29 cellular contexts compared by ENCODE assay signal in the genomic region with DNA sequence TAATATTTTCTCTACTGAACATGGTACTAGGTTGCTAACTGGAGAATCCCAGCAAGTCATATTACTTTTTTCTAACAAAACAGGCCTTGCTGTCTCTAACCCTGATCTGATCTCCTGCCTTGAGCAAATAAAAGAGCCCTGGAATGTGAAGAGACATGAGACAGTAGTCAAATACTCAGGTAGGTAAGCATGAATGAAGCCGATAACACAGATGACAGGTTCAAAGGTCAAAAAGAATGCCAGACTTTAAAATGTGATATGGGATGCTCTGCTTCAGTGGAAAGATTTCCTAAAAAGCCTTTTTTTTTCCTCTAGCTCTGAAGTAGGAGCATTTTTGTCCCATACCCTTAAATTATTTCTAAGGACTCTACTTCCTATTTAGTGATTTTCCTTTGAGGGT. TPM values are rescaled to one million over a fixed set of nuclear protein-coding genes. Genes with fewer than 3 reads are reported as not detected.
"Had no signal": no experiment of that assay in that cellular context is flagged by ENCODE, and none has a peak within 500 bp of the region (broad histone marks: within the 10 kb centered on the region; RNA-seq: fewer than 3 reads in every experiment).

No MANE protein-coding gene starts in this region.

- H3K27me3 ChIP-seq: ascending aorta, cardiac muscle cell had no signal

- H3K27ac ChIP-seq: ascending aorta, cardiac muscle cell, VCaP had no signal

- H3K4me1 ChIP-seq: ascending aorta had no signal

- DNase-seq: activated B cell treated with CpG ODN at 0.5 μM for 24 hours; activated CD4-positive, alpha-beta memory T cell treated with anti-CD3 and anti-CD28 coated beads for 36 hours; activated CD4-positive, alpha-beta T cell treated with anti-CD3 and anti-CD28 coated beads for 4 hours; activated CD4-positive, alpha-beta T cell treated with anti-CD3 and anti-CD28 coated beads, Interleukin-2, amount 10 ng/mL, durations not matched to agents 24 days and 14 days; activated CD4-positive, alpha-beta T cell treated with anti-CD3 and anti-CD28 coated beads, Interleukin-2, amount 50 U/mL, for 1 hour; activated CD4-positive, alpha-beta T cell treated with anti-CD3 and anti-CD28 coated beads, Interleukin-2, amount 50 U/mL, for 4 hours; activated CD4-positive, CD25-positive, alpha-beta regulatory T cell treated with anti-CD3 and anti-CD28 coated beads, Interleukin-2, amount 50 U/mL, for 72 hours; activated CD8-positive, alpha-beta memory T cell treated with anti-CD3 and anti-CD28 coated beads, Interleukin-2, amount 10 ng/mL, durations not matched to agents 7 days and 5 days; activated CD8-positive, alpha-beta memory T cell treated with anti-CD3 and anti-CD28 coated beads, Interleukin-2, amount 50 U/mL, for 48 hours; activated CD8-positive, alpha-beta T cell treated with anti-CD3 and anti-CD28 coated beads for 36 hours; activated effector memory CD4-positive, alpha-beta T cell treated with Interleukin-2 at 50 U/mL for 16 hours; activated gamma-delta T cell; activated naive CD4-positive, alpha-beta T cell treated with anti-CD3 and anti-CD28 coated beads, Interleukin-2, amount 10 ng/mL, durations not matched to agents 7 days and 5 days; activated naive CD4-positive, alpha-beta T cell treated with Interleukin-2 at 50 U/mL for 16 hours; activated naive CD8-positive, alpha-beta T cell treated with anti-CD3 and anti-CD28 coated beads, Interleukin-2, amount 10 ng/mL, durations not matched to agents 7 days and 5 days; activated naive CD8-positive, alpha-beta T cell treated with anti-CD3 and anti-CD28 coated beads, Interleukin-2, amount 50 U/mL, for 24 hours; activated T-cell treated with anti-CD3 and anti-CD28 coated beads, Interleukin-2, amount 50 U/mL, for 24 hours; activated T-cell treated with anti-CD3 and anti-CD28 coated beads, Interleukin-2, amount 50 U/mL, for 48 hours; amygdala; anterior cingulate cortex; caudate nucleus; cerebellar nuclear complex; T-helper 2 cell; T-helper 9 cell had no signal

- FAIRE-seq: bronchial epithelial cell, TTC549 had no signal

- H3K36me3 ChIP-seq: ascending aorta, cardiac muscle cell had no signal

- ATAC-seq: activated CD8-positive, alpha-beta memory T cell treated with anti-CD3 and anti-CD28 coated beads, Interleukin-2, amount 10 ng/mL, durations not matched to agents 7 days and 5 days; activated CD8-positive, alpha-beta T cell treated with anti-CD3 and anti-CD28 coated beads for 36 hours; activated naive CD8-positive, alpha-beta T cell treated with anti-CD3 and anti-CD28 coated beads, Interleukin-2, amount 50 U/mL, for 24 hours had no signal

- H3K4me3 ChIP-seq: ascending aorta, cardiac muscle cell had no signal

RNA-seq across cellular contexts. Expression of a gene that starts 28.7 kb away (rescaled TPM):
- total RNA-seq: ascending aorta had no signal
